Comparison of ENCODE assay signal across 1 cellular context in the genomic region with DNA sequence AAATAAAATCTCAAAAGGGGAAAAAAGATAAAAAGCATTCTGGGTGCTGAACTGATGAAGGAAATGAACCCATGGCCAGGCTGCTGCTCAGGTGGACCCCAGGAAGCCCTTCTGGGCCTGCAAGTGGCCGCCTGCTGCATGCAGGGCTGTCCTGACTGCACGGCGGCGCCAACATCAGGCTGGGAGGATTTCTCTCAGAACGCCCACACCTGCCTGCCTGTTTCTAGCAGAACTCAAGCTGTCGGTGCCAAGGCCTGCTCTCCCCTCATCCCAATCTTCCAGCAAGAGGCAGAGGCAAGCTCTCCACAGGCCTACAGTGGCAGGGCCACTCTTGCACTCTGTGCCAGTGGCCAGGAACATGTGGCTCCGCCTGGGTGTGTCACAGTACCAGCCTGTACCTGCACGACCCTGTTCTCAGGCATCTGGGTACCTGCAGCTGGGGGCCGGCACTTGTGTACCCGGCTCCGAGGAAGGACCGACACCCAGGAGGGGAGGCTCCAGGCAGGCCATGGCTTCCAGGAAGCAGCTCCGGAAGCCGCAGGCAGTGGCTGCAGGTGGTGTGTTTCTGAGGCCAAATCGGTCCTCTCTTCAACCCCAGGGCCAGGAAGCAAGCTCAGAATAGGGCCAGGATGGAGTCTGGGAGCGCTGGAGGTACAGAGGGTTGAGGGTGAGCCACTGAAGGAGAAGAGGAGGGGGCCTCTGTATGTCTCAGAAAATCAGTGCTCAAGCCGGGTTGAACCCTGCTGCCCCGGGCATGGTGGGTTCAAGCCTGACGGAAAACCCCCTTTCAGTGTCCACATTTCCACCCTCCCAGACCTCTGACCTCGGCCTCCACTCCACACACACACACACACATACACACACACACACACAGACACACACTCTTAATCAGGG.
TF ChIP-seq lines count a peak whose summit lies in the region.

No MANE protein-coding gene starts in this region.

TF ChIP-seq in HCT116, 20 proteins besides CTCF, POLR2A, EP300 and RAD21 (continued from another document):
- TF ChIP-seq ZNF274 (IDR thresholded peaks at IDR 0.05; ENCODE audit: low read depth, low read length): no peak
- TF ChIP-seq EZH2phosphoT487 (IDR thresholded peaks at IDR 0.05; ENCODE audit: borderline replicate concordance): no peak
